19 cellular contexts compared by ENCODE assay signal in the genomic region with DNA sequence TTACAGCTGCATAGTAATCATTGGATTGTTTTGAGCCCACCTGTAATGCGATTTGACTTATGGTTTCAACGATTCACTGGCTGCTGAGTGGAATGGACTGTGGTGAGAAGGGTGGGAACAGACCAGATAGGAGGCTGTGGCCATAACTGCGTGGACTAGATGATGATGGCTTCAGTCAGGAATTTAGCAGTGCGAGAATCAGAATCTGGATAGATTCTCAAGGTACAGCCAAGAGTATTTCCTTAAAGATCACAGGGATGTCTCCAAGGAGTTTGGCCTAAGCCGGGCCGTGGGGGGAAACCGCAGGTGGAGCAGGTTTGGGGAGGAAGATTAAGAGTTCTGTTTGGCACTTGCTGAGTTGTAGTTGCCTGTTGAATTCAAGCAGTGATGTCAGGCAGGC. TPM values are rescaled to one million over a fixed set of nuclear protein-coding genes. Genes with fewer than 3 reads are reported as not detected.
DNase-seq lines count a peak whose midpoint lies in the region; ATAC-seq and TF ChIP-seq lines count a peak whose summit lies in the region.
"Had no signal": no experiment of that assay in that cellular context is flagged by ENCODE, and none has a peak within 500 bp of the region (broad histone marks: within the 10 kb centered on the region; RNA-seq: fewer than 3 reads in every experiment).

No MANE protein-coding gene starts in this region.

- peaks cover 20% of the 10 kb centered on the region for H3K27me3 Mint-ChIP-seq in GM23338 (ENCODE audit: insufficient read depth, low read depth, poor library complexity)
- peaks cover 39% of the 10 kb centered on the region for H3K27me3 Mint-ChIP-seq in stimulated activated memory B cell treated with anti-CD40 and anti-IgM and Interleukin-4, amounts not matched to agents 10 μg/mL and 1 μg/mL and 100 μg/mL, for 72 hours
- H3K27me3 Mint-ChIP-seq: progenitor cell of endocrine pancreas had no signal

- H3F3A ChIP-seq in GM23338 (replicated peaks; ENCODE audit: low read depth) (peaks cover 10% of the 10 kb centered on the region; the same call in 1 of the 2 replicates), PC-9 (ENCODE audit: insufficient read depth, low read depth) (peaks cover 19% of the 10 kb centered on the region; the same call in 1 of the 2 replicates)

- peak overlapping the region; percentile 7 for H3K4me2 ChIP-seq in GM23338
- H3K4me2 ChIP-seq in PC-9: peak overlapping the region; percentile 37
- H3K4me2 ChIP-seq in osteoblast (ENCODE audit: insufficient read depth, low read length): no peak overlapping the region

- H3K9me3 ChIP-seq in PC-9 (ENCODE audit: insufficient read depth, low read depth): peaks cover 6% of the 10 kb centered on the region; the same call in 1 of the 2 replicates
- H3K9me3 ChIP-seq in osteoblast (ENCODE audit: low read depth, low read length): no peaks in the 10 kb centered on the region
- H3K9me3 ChIP-seq: MG63, tibial artery had no signal

- H3K36me3 Mint-ChIP-seq in GM23338 (ENCODE audit: low read depth): no peaks in the 10 kb centered on the region
- H3K36me3 Mint-ChIP-seq in stimulated activated memory B cell treated with anti-CD40 and anti-IgM and Interleukin-4, amounts not matched to agents 10 μg/mL and 1 μg/mL and 100 μg/mL, for 72 hours: no peaks in the 10 kb centered on the region
- H3K36me3 Mint-ChIP-seq: CD8-positive, alpha-beta T cell had no signal

- H3K36me3 ChIP-seq in GM23338 (ENCODE audit: insufficient read depth) (no peaks in the 10 kb centered on the region), PC-9 (ENCODE audit: low read depth) (no peaks in the 10 kb centered on the region), osteoblast (ENCODE audit: insufficient read depth, low read length) (no peaks in the 10 kb centered on the region)
- H3K36me3 ChIP-seq: MG63, tibial artery had no signal

- H3K79me2 ChIP-seq in GM23338 (replicated peaks; ENCODE audit: insufficient read depth) (no peaks in the 10 kb centered on the region), PC-9 (ENCODE audit: low read depth) (no peaks in the 10 kb centered on the region), osteoblast (ENCODE audit: insufficient read depth, low read length) (no peaks in the 10 kb centered on the region)

- intact Hi-C loops in PC-9 (cut with micrococcal nuclease; ENCODE audit: unreplicated experiment): loop anchor here (2.0 to 10.0 kb wide), 3 partner anchors 54 to 188 kb away; a partner anchor contains a TSS

- CTCF ChIA-PET in PC-9 (lab: Charles Lee): interaction anchor here (0.6 kb wide), 1 partner anchor 270 kb away, joined by 4 read pairs; no protein-coding TSS in a partner anchor

- H3K4me1 ChIP-seq in GM23338 (ENCODE audit: insufficient read depth) (peaks cover 45% of the 10 kb centered on the region), PC-9 (replicated peaks; ENCODE audit: insufficient read depth) (peaks cover 27% of the 10 kb centered on the region), osteoblast (ENCODE audit: insufficient read depth, low read length) (peaks cover 14% of the 10 kb centered on the region)
- H3K4me1 ChIP-seq: tibial artery had no signal

- POLR2A ChIA-PET in PC-9 (lab: Charles Lee; ENCODE audit: unreplicated experiment): interaction anchor here (0.5 to 0.7 kb wide), 2 partner anchors 206 to 711 kb away, joined by 6 to 17 read pairs; no protein-coding TSS in a partner anchor

- no peak overlapping the region for H3K4me3 Mint-ChIP-seq in GM23338
- no peak overlapping the region for H3K4me3 Mint-ChIP-seq in stimulated activated memory B cell treated with anti-CD40 and anti-IgM and Interleukin-4, amounts not matched to agents 10 μg/mL and 1 μg/mL and 100 μg/mL, for 72 hours
- H3K4me3 Mint-ChIP-seq: activated naive CD8-positive, alpha-beta T cell treated with anti-CD3 and anti-CD28 coated beads, Interleukin-2, amount 50 U/mL, for 24 hours; CD8-positive, alpha-beta T cell; stimulated activated naive CD8-positive, alpha-beta T cell treated with anti-CD3 and anti-CD28 coated beads, Interleukin-15, Interleukin-2, amounts not matched to agents 100 ng/mL and 50 ng/mL, for 24 hours had no signal

- no peaks in the 10 kb centered on the region for H4K20me1 ChIP-seq in GM23338 (replicated peaks; ENCODE audit: insufficient read depth)
- H4K20me1 ChIP-seq in PC-9 (ENCODE audit: insufficient read depth): no peaks in the 10 kb centered on the region
- H4K20me1 ChIP-seq in osteoblast (ENCODE audit: insufficient read depth, low read length): no peaks in the 10 kb centered on the region

- H3K9me3 Mint-ChIP-seq in GM23338: no peaks in the 10 kb centered on the region
- H3K9me3 Mint-ChIP-seq in stimulated activated memory B cell treated with anti-CD40 and anti-IgM and Interleukin-4, amounts not matched to agents 10 μg/mL and 1 μg/mL and 100 μg/mL, for 72 hours: no peaks in the 10 kb centered on the region
- H3K9me3 Mint-ChIP-seq: activated naive CD8-positive, alpha-beta T cell treated with anti-CD3 and anti-CD28 coated beads, Interleukin-2, amount 50 U/mL, for 24 hours; CD8-positive, alpha-beta T cell; stimulated activated naive CD8-positive, alpha-beta T cell treated with anti-CD3 and anti-CD28 coated beads, Interleukin-15, Interleukin-2, amounts not matched to agents 100 ng/mL and 50 ng/mL, for 24 hours had no signal

- TSS peak; percentile 36 for BruUV-seq in PC-9 (replicated peaks; lab: Mats Ljungman, UMichigan)

- H3K4me1 Mint-ChIP-seq in GM23338: peaks cover 56% of the 10 kb centered on the region
- no peaks in the 10 kb centered on the region for H3K4me1 Mint-ChIP-seq in stimulated activated memory B cell treated with anti-CD40 and anti-IgM and Interleukin-4, amounts not matched to agents 10 μg/mL and 1 μg/mL and 100 μg/mL, for 72 hours
- H3K4me1 Mint-ChIP-seq: activated naive CD8-positive, alpha-beta T cell treated with anti-CD3 and anti-CD28 coated beads, Interleukin-2, amount 50 U/mL, for 24 hours had no signal

- no peak for ATAC-seq in GM23338
- ATAC-seq in stimulated activated memory B cell treated with anti-CD40 and anti-IgM and Interleukin-4, amounts not matched to agents 10 μg/mL and 1 μg/mL and 100 μg/mL, for 72 hours: no peak
- ATAC-seq: activated naive CD8-positive, alpha-beta T cell treated with anti-CD3 and anti-CD28 coated beads, Interleukin-2, amount 50 U/mL, for 24 hours; CD8-positive, alpha-beta T cell had no signal

- H3K27ac Mint-ChIP-seq in GM23338: peak overlapping the region; percentile 76
- H3K27ac Mint-ChIP-seq in stimulated activated memory B cell treated with anti-CD40 and anti-IgM and Interleukin-4, amounts not matched to agents 10 μg/mL and 1 μg/mL and 100 μg/mL, for 72 hours: no peak overlapping the region
- H3K27ac Mint-ChIP-seq: activated naive CD8-positive, alpha-beta T cell treated with anti-CD3 and anti-CD28 coated beads, Interleukin-2, amount 50 U/mL, for 24 hours; CD8-positive, alpha-beta T cell; progenitor cell of endocrine pancreas; stimulated activated naive CD8-positive, alpha-beta T cell treated with anti-CD3 and anti-CD28 coated beads, Interleukin-15, Interleukin-2, amounts not matched to agents 100 ng/mL and 50 ng/mL, for 24 hours had no signal

- TF ChIP-seq CTCF in GM23338 (conservative IDR thresholded peaks at IDR 0.05; ENCODE audit: low read depth in 2 of 2): no peak
- TF ChIP-seq CTCF in PC-9 (conservative IDR thresholded peaks at IDR 0.05): no peak
- no peak for TF ChIP-seq CTCF in fibroblast of mammary gland (conservative IDR thresholded peaks at IDR 0.05; ENCODE audit: control insufficient read depth, insufficient read depth, low read depth, low read length)
- TF ChIP-seq CTCF in osteoblast (IDR thresholded peaks at IDR 0.05; ENCODE audit: extremely low read depth, low read depth, low read length): no peak

- H2AFZ ChIP-seq in GM23338: no peak overlapping the region
- H2AFZ ChIP-seq in PC-9: peak overlapping the region; percentile 29; the same call in 1 of the 2 replicates
- H2AFZ ChIP-seq in osteoblast (ENCODE audit: low read length): no peak overlapping the region

- DNase-seq in GM23338 (ENCODE audit: low spot score) (no peak), PC-9 (peak; percentile 22 to 58), fibroblast of mammary gland (ENCODE audit: low read depth) (peak; percentile 31), osteoblast (ENCODE audit: insufficient read length, low spot score, missing footprints) (no peak), NCI-H446 treated with DMSO at 0.1 percent for 48 hours (lab: John Stamatoyannopoulos, UW) (no peak), NCI-H2081 (lab: John Stamatoyannopoulos, UW) (no peak), iPS-NIHi11 (ENCODE audit: low spot score) (no peak)
- DNase-seq: activated CD8-positive, alpha-beta memory T cell treated with anti-CD3 and anti-CD28 coated beads, Interleukin-2, amount 50 U/mL, for 48 hours; activated effector memory CD4-positive, alpha-beta T cell treated with Interleukin-2 at 50 U/mL for 16 hours; activated naive CD8-positive, alpha-beta T cell treated with anti-CD3 and anti-CD28 coated beads, Interleukin-2, amount 50 U/mL, for 24 hours; CD8-positive, alpha-beta T cell; NCI-H1436 treated with DMSO at 0.1 percent for 48 hours; T-helper 2 cell; tibial artery had no signal

- H3K27me3 ChIP-seq in GM23338 (ENCODE audit: insufficient read depth) (no peaks in the 10 kb centered on the region), PC-9 (ENCODE audit: insufficient read depth, low read depth) (no peaks in the 10 kb centered on the region), osteoblast (ENCODE audit: insufficient read depth, low read length) (no peaks in the 10 kb centered on the region)
- H3K27me3 ChIP-seq: MG63, tibial artery had no signal

- H3K9me2 ChIP-seq in GM23338 (ENCODE audit: insufficient read depth): no peaks in the 10 kb centered on the region
- no peaks in the 10 kb centered on the region for H3K9me2 ChIP-seq in PC-9 (ENCODE audit: insufficient read depth)

- H3K4me3 ChIP-seq in GM23338: no peak overlapping the region
- H3K4me3 ChIP-seq in PC-9: no peak overlapping the region
- H3K4me3 ChIP-seq in fibroblast of mammary gland (ENCODE audit: control insufficient read depth, low read depth, low read length): no peak overlapping the region
- no peak overlapping the region for H3K4me3 ChIP-seq in osteoblast (ENCODE audit: insufficient read depth, low read length)
- H3K4me3 ChIP-seq: MG63, skin epidermis, tibial artery had no signal

- peak overlapping the region; percentile 88 for H3K27ac ChIP-seq in GM23338 (ENCODE audit: low read depth)
- H3K27ac ChIP-seq in PC-9: peak overlapping the region; percentile 79
- peak overlapping the region; percentile 35 for H3K27ac ChIP-seq in osteoblast (ENCODE audit: low read depth, low read length)
- H3K27ac ChIP-seq: skin epidermis, tibial artery had no signal

TF ChIP-seq in GM23338, 12 proteins besides CTCF, POLR2A, EP300 and RAD21 (continues in another document):
- no peak for TF ChIP-seq EZH2phosphoT487 (IDR thresholded peaks at IDR 0.05; ENCODE audit: unreplicated experiment)

RNA-seq across cellular contexts. Expression of a gene that starts 44.0 kb away (rescaled TPM):
- 47.4 and 52.1 TPM in 2 replicates for total RNA-seq in GM23338 (2014; rRNA removed; shearing (Covaris generic))
- polyA plus RNA-seq in GM23338 (2016; fragmentation: Nextera tagmentation; extraction: Ambion mirVana): 38.5 and 41.8 TPM in 2 replicates
- total RNA-seq in PC-9 (2021) (68.0 and 73.6 TPM in 2 replicates), osteoblast (59.8 and 63.7 TPM in 2 replicates)

Comparison
In these comparisons a context has a peak if more than half of its experiments do, and no peak if none do; other contexts are left out.
1. DNase-seq: peak in PC-9 (2 of 2) and fibroblast of mammary gland (single experiment); none in GM23338 (single experiment), osteoblast (single experiment), NCI-H446 treated with DMSO at 0.1 percent for 48 hours (single experiment), NCI-H2081 (0 of 2) and iPS-NIHi11 (single experiment).
2. H3K27ac ChIP-seq: peak in every context shown above with its lines; median percentile 88 in GM23338; 79 in PC-9; 35 in osteoblast.